Comparison of ENCODE assay signal across 1 cellular context in the genomic region with DNA sequence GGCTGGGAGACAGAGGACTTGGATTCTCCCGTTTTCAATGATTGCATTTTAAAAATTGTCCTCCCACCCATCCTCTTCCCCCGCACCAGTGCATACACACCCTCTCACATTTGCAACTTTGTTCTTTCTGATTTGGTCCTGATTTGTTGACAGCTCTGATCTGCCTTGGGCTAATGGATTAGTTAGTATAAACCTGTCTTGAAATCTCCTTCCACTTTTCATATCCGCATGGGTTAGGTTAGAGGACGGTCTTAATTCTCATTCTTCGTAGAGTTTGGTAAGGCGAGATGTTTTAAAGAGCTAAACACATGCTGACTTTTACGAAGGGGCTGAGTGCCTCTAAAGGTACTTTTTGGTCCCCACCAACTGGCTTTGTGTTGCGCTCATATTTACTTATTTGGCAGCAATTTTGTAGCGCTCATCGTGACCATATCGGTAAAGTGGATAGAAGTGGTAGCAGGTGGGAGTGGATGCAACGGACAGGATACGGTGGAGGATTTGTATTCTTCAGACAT.
TF ChIP-seq lines count a peak whose summit lies in the region.

No MANE protein-coding gene starts in this region.

TF ChIP-seq in GM23338, 12 proteins besides CTCF, POLR2A, EP300 and RAD21 (continued from another document):
- TF ChIP-seq, protein P1, sequence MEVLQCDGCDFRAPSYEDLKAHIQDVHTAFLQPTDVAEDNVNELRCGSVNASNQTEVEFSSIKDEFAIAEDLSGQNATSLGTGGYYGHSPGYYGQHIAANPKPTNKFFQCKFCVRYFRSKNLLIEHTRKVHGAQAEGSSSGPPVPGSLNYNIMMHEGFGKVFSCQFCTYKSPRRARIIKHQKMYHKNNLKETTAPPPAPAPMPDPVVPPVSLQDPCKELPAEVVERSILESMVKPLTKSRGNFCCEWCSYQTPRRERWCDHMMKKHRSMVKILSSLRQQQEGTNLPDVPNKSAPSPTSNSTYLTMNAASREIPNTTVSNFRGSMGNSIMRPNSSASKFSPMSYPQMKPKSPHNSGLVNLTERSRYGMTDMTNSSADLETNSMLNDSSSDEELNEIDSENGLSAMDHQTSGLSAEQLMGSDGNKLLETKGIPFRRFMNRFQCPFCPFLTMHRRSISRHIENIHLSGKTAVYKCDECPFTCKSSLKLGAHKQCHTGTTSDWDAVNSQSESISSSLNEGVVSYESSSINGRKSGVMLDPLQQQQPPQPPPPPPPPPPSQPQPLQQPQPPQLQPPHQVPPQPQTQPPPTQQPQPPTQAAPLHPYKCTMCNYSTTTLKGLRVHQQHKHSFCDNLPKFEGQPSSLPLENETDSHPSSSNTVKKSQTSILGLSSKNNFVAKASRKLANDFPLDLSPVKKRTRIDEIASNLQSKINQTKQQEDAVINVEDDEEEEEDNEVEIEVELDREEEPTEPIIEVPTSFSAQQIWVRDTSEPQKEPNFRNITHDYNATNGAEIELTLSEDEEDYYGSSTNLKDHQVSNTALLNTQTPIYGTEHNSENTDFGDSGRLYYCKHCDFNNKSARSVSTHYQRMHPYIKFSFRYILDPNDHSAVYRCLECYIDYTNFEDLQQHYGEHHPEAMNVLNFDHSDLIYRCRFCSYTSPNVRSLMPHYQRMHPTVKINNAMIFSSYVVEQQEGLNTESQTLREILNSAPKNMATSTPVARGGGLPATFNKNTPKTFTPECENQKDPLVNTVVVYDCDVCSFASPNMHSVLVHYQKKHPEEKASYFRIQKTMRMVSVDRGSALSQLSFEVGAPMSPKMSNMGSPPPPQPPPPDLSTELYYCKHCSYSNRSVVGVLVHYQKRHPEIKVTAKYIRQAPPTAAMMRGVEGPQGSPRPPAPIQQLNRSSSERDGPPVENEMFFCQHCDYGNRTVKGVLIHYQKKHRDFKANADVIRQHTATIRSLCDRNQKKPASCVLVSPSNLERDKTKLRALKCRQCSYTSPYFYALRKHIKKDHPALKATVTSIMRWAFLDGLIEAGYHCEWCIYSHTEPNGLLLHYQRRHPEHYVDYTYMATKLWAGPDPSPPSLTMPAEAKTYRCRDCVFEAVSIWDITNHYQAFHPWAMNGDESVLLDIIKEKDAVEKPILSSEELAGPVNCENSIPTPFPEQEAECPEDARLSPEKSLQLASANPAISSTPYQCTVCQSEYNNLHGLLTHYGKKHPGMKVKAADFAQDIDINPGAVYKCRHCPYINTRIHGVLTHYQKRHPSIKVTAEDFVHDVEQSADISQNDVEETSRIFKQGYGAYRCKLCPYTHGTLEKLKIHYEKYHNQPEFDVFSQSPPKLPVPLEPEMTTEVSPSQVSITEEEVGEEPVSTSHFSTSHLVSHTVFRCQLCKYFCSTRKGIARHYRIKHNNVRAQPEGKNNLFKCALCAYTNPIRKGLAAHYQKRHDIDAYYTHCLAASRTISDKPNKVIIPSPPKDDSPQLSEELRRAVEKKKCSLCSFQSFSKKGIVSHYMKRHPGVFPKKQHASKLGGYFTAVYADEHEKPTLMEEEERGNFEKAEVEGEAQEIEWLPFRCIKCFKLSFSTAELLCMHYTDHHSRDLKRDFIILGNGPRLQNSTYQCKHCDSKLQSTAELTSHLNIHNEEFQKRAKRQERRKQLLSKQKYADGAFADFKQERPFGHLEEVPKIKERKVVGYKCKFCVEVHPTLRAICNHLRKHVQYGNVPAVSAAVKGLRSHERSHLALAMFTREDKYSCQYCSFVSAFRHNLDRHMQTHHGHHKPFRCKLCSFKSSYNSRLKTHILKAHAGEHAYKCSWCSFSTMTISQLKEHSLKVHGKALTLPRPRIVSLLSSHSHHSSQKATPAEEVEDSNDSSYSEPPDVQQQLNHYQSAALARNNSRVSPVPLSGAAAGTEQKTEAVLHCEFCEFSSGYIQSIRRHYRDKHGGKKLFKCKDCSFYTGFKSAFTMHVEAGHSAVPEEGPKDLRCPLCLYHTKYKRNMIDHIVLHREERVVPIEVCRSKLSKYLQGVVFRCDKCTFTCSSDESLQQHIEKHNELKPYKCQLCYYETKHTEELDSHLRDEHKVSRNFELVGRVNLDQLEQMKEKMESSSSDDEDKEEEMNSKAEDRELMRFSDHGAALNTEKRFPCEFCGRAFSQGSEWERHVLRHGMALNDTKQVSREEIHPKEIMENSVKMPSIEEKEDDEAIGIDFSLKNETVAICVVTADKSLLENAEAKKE (CRISPR knock-in tag; IDR thresholded peaks at IDR 0.05): no peak
- no peak for TF ChIP-seq STAT1 (IDR thresholded peaks at IDR 0.05; ENCODE audit: unreplicated experiment)
- no peak for TF ChIP-seq ZNF114 (CRISPR knock-in tag; IDR thresholded peaks at IDR 0.05)
- TF ChIP-seq JUNB (IDR thresholded peaks at IDR 0.05; ENCODE audit: unreplicated experiment): no peak
- TF ChIP-seq, protein P2, sequence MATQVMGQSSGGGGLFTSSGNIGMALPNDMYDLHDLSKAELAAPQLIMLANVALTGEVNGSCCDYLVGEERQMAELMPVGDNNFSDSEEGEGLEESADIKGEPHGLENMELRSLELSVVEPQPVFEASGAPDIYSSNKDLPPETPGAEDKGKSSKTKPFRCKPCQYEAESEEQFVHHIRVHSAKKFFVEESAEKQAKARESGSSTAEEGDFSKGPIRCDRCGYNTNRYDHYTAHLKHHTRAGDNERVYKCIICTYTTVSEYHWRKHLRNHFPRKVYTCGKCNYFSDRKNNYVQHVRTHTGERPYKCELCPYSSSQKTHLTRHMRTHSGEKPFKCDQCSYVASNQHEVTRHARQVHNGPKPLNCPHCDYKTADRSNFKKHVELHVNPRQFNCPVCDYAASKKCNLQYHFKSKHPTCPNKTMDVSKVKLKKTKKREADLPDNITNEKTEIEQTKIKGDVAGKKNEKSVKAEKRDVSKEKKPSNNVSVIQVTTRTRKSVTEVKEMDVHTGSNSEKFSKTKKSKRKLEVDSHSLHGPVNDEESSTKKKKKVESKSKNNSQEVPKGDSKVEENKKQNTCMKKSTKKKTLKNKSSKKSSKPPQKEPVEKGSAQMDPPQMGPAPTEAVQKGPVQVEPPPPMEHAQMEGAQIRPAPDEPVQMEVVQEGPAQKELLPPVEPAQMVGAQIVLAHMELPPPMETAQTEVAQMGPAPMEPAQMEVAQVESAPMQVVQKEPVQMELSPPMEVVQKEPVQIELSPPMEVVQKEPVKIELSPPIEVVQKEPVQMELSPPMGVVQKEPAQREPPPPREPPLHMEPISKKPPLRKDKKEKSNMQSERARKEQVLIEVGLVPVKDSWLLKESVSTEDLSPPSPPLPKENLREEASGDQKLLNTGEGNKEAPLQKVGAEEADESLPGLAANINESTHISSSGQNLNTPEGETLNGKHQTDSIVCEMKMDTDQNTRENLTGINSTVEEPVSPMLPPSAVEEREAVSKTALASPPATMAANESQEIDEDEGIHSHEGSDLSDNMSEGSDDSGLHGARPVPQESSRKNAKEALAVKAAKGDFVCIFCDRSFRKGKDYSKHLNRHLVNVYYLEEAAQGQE (IDR thresholded peaks at IDR 0.05; ENCODE audit: unreplicated experiment): no peak
- peak; percentile 28 for TF ChIP-seq EZH2 (IDR thresholded peaks at IDR 0.05; ENCODE audit: low read depth, unreplicated experiment)
